In genomic region chr12:7060353-7060954, GRCh38 we compare ENCODE assay signal across 8 cellular contexts. TPM values are rescaled to one million over a fixed set of nuclear protein-coding genes. Genes with fewer than 3 reads are reported as not detected.
DNase-seq lines count a peak whose midpoint lies in the region; ATAC-seq, FAIRE-seq and TF ChIP-seq lines count a peak whose summit lies in the region.

Gene C1S, plus strand, starts transcription at chr12:7060718. Its CDS starts 1,195 bp downstream, at chr12:7061913.

- intact Hi-C loops in pancreas (cut with DNase I), result loop anchor here in 1 of 3 donors (5.0 kb wide), 1 partner anchor 37 kb away; no protein-coding TSS in a partner anchor

- H3K27ac ChIP-seq in pancreas, result peak within 1 kb of the TSS in 3 of 4 donors; percentile 19 to 61 (median 55)

- no peak for FAIRE-seq in pancreas (lab: Jason Lieb, UNC)
- no peak for FAIRE-seq in GM12892 (lab: Jason Lieb, UNC)

- peak within 1 kb of the TSS in 1 of 4 donors; percentile 19 for H3K4me3 ChIP-seq in pancreas

- no peaks in the 10 kb centered on the region for H3K27me3 ChIP-seq in pancreas

- no peaks in the 10 kb centered on the region for H3K36me3 ChIP-seq in pancreas

- ATAC-seq in SK-N-SH treated with all-trans-retinoic acid at 6 μM for 48 hours (peak; percentile 98), pancreas (peak; percentile 80 to 97 (median 94)), HG03039 (IDR thresholded peaks at IDR 0.05; ENCODE audit: unreplicated experiment) (no peak), HG03571 (IDR thresholded peaks at IDR 0.05; ENCODE audit: unreplicated experiment) (no peak), GM18909 (IDR thresholded peaks at IDR 0.05; ENCODE audit: poor library complexity, unreplicated experiment) (no peak)

- peaks cover 0 to 8% (median 0%) of the 10 kb centered on the region in 3 donors for H3K4me1 ChIP-seq in pancreas

- WGBS in pancreas, 2 donors, result 30 to 42% methylated on average over 10 of the region's 10 CpGs

- peak in 3 of 4 donors; percentile 33 to 50 (median 36) for TF ChIP-seq CTCF in pancreas (IDR thresholded peaks at IDR 0.05)

- DNase-seq in ELF-1 (ENCODE audit: low read depth, low spot score) (peak; percentile 83), glomerular visceral epithelial cell (ENCODE audit: extremely low spot score) (peak; percentile 82), pancreas (peak in 4 of 6 donors; percentile 35 to 65 (median 58)), GM12892 (ENCODE audit: insufficient read length) (no peak)

- no peaks in the 10 kb centered on the region for H3K9me3 ChIP-seq in pancreas

- TF ChIP-seq POLR2A in GM12892 (IDR thresholded peaks at IDR 0.05; ENCODE audit: low read depth, low read length), result no peak

TF ChIP-seq in SK-N-SH treated with all-trans-retinoic acid at 6 μM for 48 hours, 23 proteins besides CTCF, POLR2A, EP300 and RAD21:
- TF ChIP-seq CSDC2 (CRISPR knock-in tag; IDR thresholded peaks at IDR 0.05) (no peak), ZC3H10 (CRISPR knock-in tag; IDR thresholded peaks at IDR 0.05) (no peak), ZNF8 (CRISPR knock-in tag; IDR thresholded peaks at IDR 0.05) (no peak), GLIS3 (CRISPR knock-in tag; IDR thresholded peaks at IDR 0.05) (no peak), ZNF565 (CRISPR knock-in tag; conservative IDR thresholded peaks at IDR 0.05; ENCODE audit: low read depth) (no peak), TOX (CRISPR knock-in tag; IDR thresholded peaks at IDR 0.05; ENCODE audit: borderline replicate concordance) (no peak), ISL1 (CRISPR knock-in tag; IDR thresholded peaks at IDR 0.05) (no peak), TSHZ2 (CRISPR knock-in tag; IDR thresholded peaks at IDR 0.05) (no peak), ZNF70 (CRISPR knock-in tag; IDR thresholded peaks at IDR 0.05) (no peak), PATZ1 (CRISPR knock-in tag; IDR thresholded peaks at IDR 0.05; ENCODE audit: borderline replicate concordance) (no peak), ARNTL (CRISPR knock-in tag; IDR thresholded peaks at IDR 0.05; ENCODE audit: borderline replicate concordance, low read depth) (no peak), SNAI2 (CRISPR knock-in tag; IDR thresholded peaks at IDR 0.05) (no peak), CREB5 (CRISPR knock-in tag; IDR thresholded peaks at IDR 0.05; ENCODE audit: low read depth) (no peak), POU6F1 (CRISPR knock-in tag; IDR thresholded peaks at IDR 0.05; ENCODE audit: borderline replicate concordance, low read depth) (no peak), ZFP30 (CRISPR knock-in tag; IDR thresholded peaks at IDR 0.05) (no peak)

RNA-seq across cellular contexts. Expression of gene C1S, which starts in this region (rescaled TPM):
- 100 to 1,000 TPM in 1 of 6 donors, 10 to 100 TPM in 5; 20.4 to 162 (median 58.8) TPM for total RNA-seq in pancreas
- 10 to 100 TPM; 36.5 to 47.2 TPM for polyA plus RNA-seq in pancreas
- polyA plus RNA-seq in GM12892 (2012; ENCODE audit: missing spikeins), result 1.00 TPM

Comparison
In these comparisons a context has a peak if more than half of its experiments do, and no peak if none do; other contexts are left out.
1. ATAC-seq: peak in SK-N-SH treated with all-trans-retinoic acid at 6 μM for 48 hours (single experiment) and pancreas (4 of 4); none in HG03039 (single experiment), HG03571 (single experiment) and GM18909 (single experiment).